ENCODE assay signal across 22 cellular contexts in the genomic region with DNA sequence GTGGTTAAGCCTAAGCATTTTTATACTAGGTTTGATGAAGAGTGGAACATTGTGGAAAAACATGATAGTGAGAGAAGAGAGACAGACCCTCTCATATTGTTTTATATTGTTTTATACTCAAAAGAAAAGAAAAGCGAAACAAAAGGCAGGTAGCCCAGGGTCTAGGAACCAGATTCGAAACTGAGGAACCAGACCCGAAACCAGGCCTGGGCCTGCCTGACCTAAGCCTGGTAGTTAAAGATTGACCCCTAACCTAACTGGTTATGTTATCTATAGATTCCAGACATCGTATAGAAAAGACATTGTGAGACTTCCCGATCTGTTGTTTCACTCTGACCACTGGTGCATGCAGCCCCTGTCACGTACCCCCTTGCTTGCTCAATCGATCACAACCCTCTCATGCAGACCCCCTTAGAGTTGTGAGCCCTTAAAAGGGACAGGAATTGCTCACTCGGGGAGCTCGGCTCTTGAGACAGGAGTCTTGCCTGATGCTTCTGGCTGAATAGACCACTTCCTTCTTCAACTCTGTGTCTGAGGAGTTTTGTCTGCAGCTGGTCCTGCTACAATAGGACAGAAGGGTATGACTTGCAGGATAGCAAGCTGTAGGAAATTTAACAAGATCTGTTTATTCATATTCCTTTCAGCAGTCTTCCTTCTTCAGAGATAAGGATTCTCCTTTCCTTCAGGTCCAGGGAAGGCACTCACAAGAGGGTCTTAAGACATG.
DNase-seq lines count a peak whose midpoint lies in the region; ATAC-seq and TF ChIP-seq lines count a peak whose summit lies in the region.
"Had no signal": no experiment of that assay in that cellular context is flagged by ENCODE, and none has a peak within 500 bp of the region (broad histone marks: within the 10 kb centered on the region; RNA-seq: fewer than 3 reads in every experiment).

No MANE protein-coding gene starts in this region.

- H3K36me3 ChIP-seq in GM23338 (ENCODE audit: insufficient read depth), result no peaks in the 10 kb centered on the region

- H3K27me3 ChIP-seq in GM23338 (ENCODE audit: insufficient read depth), result no peaks in the 10 kb centered on the region

- peak overlapping the region; percentile 48; the same call in 1 of the 2 replicates for H2AFZ ChIP-seq in GM23338

- H3K4me3 Mint-ChIP-seq in GM23338 (no peak overlapping the region), nephron progenitor cell (no peak overlapping the region)
- H3K4me3 Mint-ChIP-seq: activated CD8-positive, alpha-beta memory T cell treated with anti-CD3 and anti-CD28 coated beads, Interleukin-2, amount 10 ng/mL, durations not matched to agents 7 days and 5 days; activated naive CD8-positive, alpha-beta T cell treated with anti-CD3 and anti-CD28 coated beads for 36 hours; central memory CD8-positive, alpha-beta T cell; stimulated activated effector memory CD8-positive, alpha-beta T cell treated with anti-CD3 and anti-CD28 coated beads, Interleukin-12 subunit alpha, Interleukin-12 subunit beta, amount 100 ng/mL, for 72 hours had no signal

- peaks cover 20% of the 10 kb centered on the region for H3K9me3 Mint-ChIP-seq in GM23338
- peaks cover 23% of the 10 kb centered on the region for H3K9me3 Mint-ChIP-seq in nephron progenitor cell

- TF ChIP-seq CTCF in GM23338 (conservative IDR thresholded peaks at IDR 0.05; ENCODE audit: low read depth in 2 of 2) (no peak), nephron progenitor cell (IDR thresholded peaks at IDR 0.05) (no peak)

- H3F3A ChIP-seq in GM23338 (replicated peaks; ENCODE audit: low read depth), result no peaks in the 10 kb centered on the region

- H3K27me3 Mint-ChIP-seq in GM23338 (ENCODE audit: insufficient read depth, low read depth, poor library complexity), result peaks cover under 1% of the 10 kb centered on the region
- peaks cover 4% of the 10 kb centered on the region for H3K27me3 Mint-ChIP-seq in nephron progenitor cell (ENCODE audit: low read depth, poor library complexity)
- H3K27me3 Mint-ChIP-seq: activated CD8-positive, alpha-beta memory T cell treated with anti-CD3 and anti-CD28 coated beads, Interleukin-2, amount 10 ng/mL, durations not matched to agents 7 days and 5 days; activated naive CD8-positive, alpha-beta T cell treated with anti-CD3 and anti-CD28 coated beads for 36 hours; central memory CD8-positive, alpha-beta T cell had no signal

- peak; percentile 52 for ATAC-seq in GM18870 (IDR thresholded peaks at IDR 0.05; ENCODE audit: unreplicated experiment)
- no peak for ATAC-seq in GM23338
- ATAC-seq in HG03196 (IDR thresholded peaks at IDR 0.05; ENCODE audit: unreplicated experiment), result peak; percentile 57
- no peak for ATAC-seq in left lobe of liver
- ATAC-seq in GM19035 (IDR thresholded peaks at IDR 0.05; ENCODE audit: unreplicated experiment), result no peak
- ATAC-seq: activated CD8-positive, alpha-beta memory T cell treated with anti-CD3 and anti-CD28 coated beads, Interleukin-2, amount 10 ng/mL, durations not matched to agents 7 days and 5 days; PC-3; stimulated activated effector memory CD8-positive, alpha-beta T cell treated with anti-CD3 and anti-CD28 coated beads, Interleukin-12 subunit alpha, Interleukin-12 subunit beta, amount 100 ng/mL, for 72 hours had no signal

- no peak overlapping the region for H3K4me2 ChIP-seq in GM23338

- peaks cover 39% of the 10 kb centered on the region for H3K4me1 ChIP-seq in GM23338 (ENCODE audit: insufficient read depth)

- DNase-seq in GM23338 (ENCODE audit: low spot score), result no peak
- DNase-seq in nephron progenitor cell, result no peak
- no peak for DNase-seq in DMS53 treated with DMSO at 0.1 percent for 48 hours (lab: John Stamatoyannopoulos, UW; ENCODE audit: unreplicated experiment)
- DNase-seq in left lobe of liver (ENCODE audit: low spot score), result no peak
- DNase-seq in glomerular visceral epithelial cell (ENCODE audit: extremely low spot score), result no peak
- DNase-seq: activated CD4-positive, alpha-beta T cell treated with anti-CD3 and anti-CD28 coated beads for 4 hours; activated CD8-positive, alpha-beta memory T cell treated with anti-CD3 and anti-CD28 coated beads, Interleukin-2, amount 10 ng/mL, durations not matched to agents 7 days and 5 days; activated naive CD8-positive, alpha-beta T cell treated with anti-CD3 and anti-CD28 coated beads for 36 hours; head of caudate nucleus; NCI-H1105 treated with DMSO at 0.1 percent for 48 hours; NCI-H2029 treated with DMSO at 0.1 percent for 48 hours; NCI-H345; nucleus accumbens; PC-3; Right ventricle myocardium superior; stimulated activated CD4-positive, alpha-beta T cell treated with anti-CD3 and anti-CD28 coated beads, Interleukin-1b, Interleukin-23, amount 100 ng/mL, for 48 hours had no signal

- H3K27ac ChIP-seq in GM23338 (ENCODE audit: low read depth), result 0 out of 2 replicates have a peak overlapping the region, but pooled peaks have one; percentile 72
- H3K27ac ChIP-seq: C4-2B had no signal

- H3K36me3 Mint-ChIP-seq in GM23338 (ENCODE audit: low read depth) (peaks cover 15% of the 10 kb centered on the region), nephron progenitor cell (ENCODE audit: low read depth) (peaks cover 5% of the 10 kb centered on the region)
- H3K36me3 Mint-ChIP-seq: activated CD8-positive, alpha-beta memory T cell treated with anti-CD3 and anti-CD28 coated beads, Interleukin-2, amount 10 ng/mL, durations not matched to agents 7 days and 5 days; activated naive CD8-positive, alpha-beta T cell treated with anti-CD3 and anti-CD28 coated beads for 36 hours; stimulated activated effector memory CD8-positive, alpha-beta T cell treated with anti-CD3 and anti-CD28 coated beads, Interleukin-12 subunit alpha, Interleukin-12 subunit beta, amount 100 ng/mL, for 72 hours had no signal

- H3K4me1 Mint-ChIP-seq in GM23338 (peaks cover 32% of the 10 kb centered on the region), nephron progenitor cell (no peaks in the 10 kb centered on the region)
- H3K4me1 Mint-ChIP-seq: activated CD8-positive, alpha-beta memory T cell treated with anti-CD3 and anti-CD28 coated beads, Interleukin-2, amount 10 ng/mL, durations not matched to agents 7 days and 5 days; activated naive CD8-positive, alpha-beta T cell treated with anti-CD3 and anti-CD28 coated beads for 36 hours; central memory CD8-positive, alpha-beta T cell; stimulated activated effector memory CD8-positive, alpha-beta T cell treated with anti-CD3 and anti-CD28 coated beads, Interleukin-12 subunit alpha, Interleukin-12 subunit beta, amount 100 ng/mL, for 72 hours had no signal

- no peak overlapping the region for H3K4me3 ChIP-seq in GM23338

- no peaks in the 10 kb centered on the region for H4K20me1 ChIP-seq in GM23338 (replicated peaks; ENCODE audit: insufficient read depth)

- H3K27ac Mint-ChIP-seq in GM23338 (no peak overlapping the region), nephron progenitor cell (peak overlapping the region; percentile 63)
- H3K27ac Mint-ChIP-seq: activated CD8-positive, alpha-beta memory T cell treated with anti-CD3 and anti-CD28 coated beads, Interleukin-2, amount 10 ng/mL, durations not matched to agents 7 days and 5 days; activated naive CD8-positive, alpha-beta T cell treated with anti-CD3 and anti-CD28 coated beads for 36 hours; stimulated activated effector memory CD8-positive, alpha-beta T cell treated with anti-CD3 and anti-CD28 coated beads, Interleukin-12 subunit alpha, Interleukin-12 subunit beta, amount 100 ng/mL, for 72 hours had no signal

- no peaks in the 10 kb centered on the region for H3K79me2 ChIP-seq in GM23338 (replicated peaks; ENCODE audit: insufficient read depth)

- peaks cover 10% of the 10 kb centered on the region for H3K9me2 ChIP-seq in GM23338 (ENCODE audit: insufficient read depth)

TF ChIP-seq in GM23338, 12 proteins besides CTCF, POLR2A, EP300 and RAD21 (continues in another document):
- no peak for TF ChIP-seq NANOG (IDR thresholded peaks at IDR 0.05; ENCODE audit: borderline replicate concordance)
- no peak for TF ChIP-seq ZNF114 (CRISPR knock-in tag; IDR thresholded peaks at IDR 0.05)
- TF ChIP-seq POLR2AphosphoS5 (IDR thresholded peaks at IDR 0.05; ENCODE audit: low read depth), result no peak
- TF ChIP-seq, protein P1, sequence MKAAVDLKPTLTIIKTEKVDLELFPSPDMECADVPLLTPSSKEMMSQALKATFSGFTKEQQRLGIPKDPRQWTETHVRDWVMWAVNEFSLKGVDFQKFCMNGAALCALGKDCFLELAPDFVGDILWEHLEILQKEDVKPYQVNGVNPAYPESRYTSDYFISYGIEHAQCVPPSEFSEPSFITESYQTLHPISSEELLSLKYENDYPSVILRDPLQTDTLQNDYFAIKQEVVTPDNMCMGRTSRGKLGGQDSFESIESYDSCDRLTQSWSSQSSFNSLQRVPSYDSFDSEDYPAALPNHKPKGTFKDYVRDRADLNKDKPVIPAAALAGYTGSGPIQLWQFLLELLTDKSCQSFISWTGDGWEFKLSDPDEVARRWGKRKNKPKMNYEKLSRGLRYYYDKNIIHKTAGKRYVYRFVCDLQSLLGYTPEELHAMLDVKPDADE (IDR thresholded peaks at IDR 0.05), result no peak
- TF ChIP-seq, protein P2, sequence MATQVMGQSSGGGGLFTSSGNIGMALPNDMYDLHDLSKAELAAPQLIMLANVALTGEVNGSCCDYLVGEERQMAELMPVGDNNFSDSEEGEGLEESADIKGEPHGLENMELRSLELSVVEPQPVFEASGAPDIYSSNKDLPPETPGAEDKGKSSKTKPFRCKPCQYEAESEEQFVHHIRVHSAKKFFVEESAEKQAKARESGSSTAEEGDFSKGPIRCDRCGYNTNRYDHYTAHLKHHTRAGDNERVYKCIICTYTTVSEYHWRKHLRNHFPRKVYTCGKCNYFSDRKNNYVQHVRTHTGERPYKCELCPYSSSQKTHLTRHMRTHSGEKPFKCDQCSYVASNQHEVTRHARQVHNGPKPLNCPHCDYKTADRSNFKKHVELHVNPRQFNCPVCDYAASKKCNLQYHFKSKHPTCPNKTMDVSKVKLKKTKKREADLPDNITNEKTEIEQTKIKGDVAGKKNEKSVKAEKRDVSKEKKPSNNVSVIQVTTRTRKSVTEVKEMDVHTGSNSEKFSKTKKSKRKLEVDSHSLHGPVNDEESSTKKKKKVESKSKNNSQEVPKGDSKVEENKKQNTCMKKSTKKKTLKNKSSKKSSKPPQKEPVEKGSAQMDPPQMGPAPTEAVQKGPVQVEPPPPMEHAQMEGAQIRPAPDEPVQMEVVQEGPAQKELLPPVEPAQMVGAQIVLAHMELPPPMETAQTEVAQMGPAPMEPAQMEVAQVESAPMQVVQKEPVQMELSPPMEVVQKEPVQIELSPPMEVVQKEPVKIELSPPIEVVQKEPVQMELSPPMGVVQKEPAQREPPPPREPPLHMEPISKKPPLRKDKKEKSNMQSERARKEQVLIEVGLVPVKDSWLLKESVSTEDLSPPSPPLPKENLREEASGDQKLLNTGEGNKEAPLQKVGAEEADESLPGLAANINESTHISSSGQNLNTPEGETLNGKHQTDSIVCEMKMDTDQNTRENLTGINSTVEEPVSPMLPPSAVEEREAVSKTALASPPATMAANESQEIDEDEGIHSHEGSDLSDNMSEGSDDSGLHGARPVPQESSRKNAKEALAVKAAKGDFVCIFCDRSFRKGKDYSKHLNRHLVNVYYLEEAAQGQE (IDR thresholded peaks at IDR 0.05; ENCODE audit: unreplicated experiment), result no peak
- TF ChIP-seq JUNB (IDR thresholded peaks at IDR 0.05; ENCODE audit: unreplicated experiment), result no peak
- TF ChIP-seq CREB1 (CRISPR knock-in tag; IDR thresholded peaks at IDR 0.05; ENCODE audit: low read depth), result no peak
- TF ChIP-seq EZH2phosphoT487 (IDR thresholded peaks at IDR 0.05; ENCODE audit: unreplicated experiment), result no peak

Comparison
In these comparisons a context has a peak if more than half of its experiments do, and no peak if none do; other contexts are left out.
1. ATAC-seq: peak in GM18870 (single experiment) and HG03196 (single experiment); none in GM23338 (single experiment), left lobe of liver (single experiment) and GM19035 (single experiment).